ENCODE assay signal across 15 cellular contexts in the genomic region with DNA sequence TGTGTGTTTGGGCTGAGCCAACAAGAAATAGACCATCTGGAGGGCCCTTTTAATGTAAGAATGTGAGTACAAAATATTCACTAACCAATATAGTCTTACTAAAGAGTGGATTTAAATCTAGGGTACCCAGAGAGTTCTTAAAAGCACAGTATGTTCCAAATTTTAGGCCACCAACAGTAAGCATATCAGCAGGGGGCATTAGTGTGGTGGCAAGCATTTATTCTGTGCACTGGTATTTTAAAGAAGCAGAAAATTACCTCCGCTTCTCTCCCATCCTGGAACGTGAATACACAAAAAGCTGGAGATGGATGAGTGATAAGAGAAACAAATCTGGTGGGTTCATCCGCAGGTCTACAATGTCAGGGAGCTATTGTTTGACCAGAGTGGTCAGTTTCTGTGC.
"Had no signal": no experiment of that assay in that cellular context is flagged by ENCODE, and none has a peak within 500 bp of the region (broad histone marks: within the 10 kb centered on the region; RNA-seq: fewer than 3 reads in every experiment).

No MANE protein-coding gene starts in this region.

- H3K4me3 Mint-ChIP-seq: central memory CD8-positive, alpha-beta T cell; memory B cell; naive B cell; nephron progenitor cell had no signal

- H3K9me3 ChIP-seq: esophagus muscularis mucosa, gastrocnemius medialis, lower lobe of right lung, right atrium auricular region had no signal

- H3K36me3 Mint-ChIP-seq: memory B cell, naive B cell had no signal

- H3K36me3 ChIP-seq: esophagus muscularis mucosa, gastrocnemius medialis, left lung, lower lobe of right lung, right atrium auricular region had no signal

- H3K4me1 Mint-ChIP-seq: central memory CD8-positive, alpha-beta T cell; memory B cell; naive B cell had no signal

- DNase-seq: effector memory CD4-positive, alpha-beta T cell; gastrocnemius medialis; left lung; lower lobe of right lung; naive B cell; nephron progenitor cell; small intestine; stimulated activated CD4-positive, alpha-beta T cell treated with anti-CD3 and anti-CD28 coated beads, Interleukin-12 subunit alpha, Interleukin-12 subunit beta, amount 100 ng/mL, for 4 hours; stimulated activated naive CD4-positive, alpha-beta T cell treated with Interleukin-2 at 50 U/mL for 16 hours; trophoblast cell had no signal

- H3K4me3 ChIP-seq: esophagus muscularis mucosa, gastrocnemius medialis, left lung, lower lobe of right lung, right atrium auricular region had no signal

- H3K27ac Mint-ChIP-seq: memory B cell, naive B cell, nephron progenitor cell had no signal

- ATAC-seq: gastrocnemius medialis, left lung, lower lobe of right lung had no signal

- H3K27ac ChIP-seq: epithelial cell of prostate, esophagus muscularis mucosa, gastrocnemius medialis, left lung, lower lobe of right lung, right atrium auricular region had no signal

- H3K4me1 ChIP-seq: gastrocnemius medialis, left lung, lower lobe of right lung, right atrium auricular region had no signal

- H3K27me3 Mint-ChIP-seq: central memory CD8-positive, alpha-beta T cell; memory B cell; naive B cell had no signal

- H3K27me3 ChIP-seq: esophagus muscularis mucosa, gastrocnemius medialis, left lung, right atrium auricular region had no signal

- H3K9me3 Mint-ChIP-seq: memory B cell had no signal
